8 cellular contexts compared by ENCODE assay signal in genomic region chr1:64471724-64472276, GRCh38. TPM values are rescaled to one million over a fixed set of nuclear protein-coding genes. Genes with fewer than 3 reads are reported as not detected.
DNase-seq lines count a peak whose midpoint lies in the region; ATAC-seq, FAIRE-seq and TF ChIP-seq lines count a peak whose summit lies in the region.

No MANE protein-coding gene starts in this region.

- ATAC-seq in HG02938 (IDR thresholded peaks at IDR 0.05; ENCODE audit: unreplicated experiment) (no peak), HG03159 (IDR thresholded peaks at IDR 0.05; ENCODE audit: unreplicated experiment) (no peak)

- peaks cover 5% of the 10 kb centered on the region for H3K27me3 ChIP-seq in fibroblast of lung (ENCODE audit: control insufficient read depth, insufficient read depth, low read length)
- no peaks in the 10 kb centered on the region for H3K27me3 ChIP-seq in prostate gland (replicated peaks; ENCODE audit: insufficient read depth)
- H3K27me3 ChIP-seq in small intestine (ENCODE audit: control insufficient read depth in 2 of 2, insufficient read depth in 2 of 2, low read length in 2 of 2), result no peaks in the 10 kb centered on the region

- no peak for FAIRE-seq in small intestine (lab: Jason Lieb, UNC)

- intact Hi-C loops in prostate gland (cut with DNase I), result loop anchor here (2.0 to 5.0 kb wide), 4 partner anchors 37 to 355 kb away; no protein-coding TSS in a partner anchor

- H3K27ac ChIP-seq in fibroblast of lung (ENCODE audit: insufficient read depth, low read length) (no peak overlapping the region), prostate gland (peak overlapping the region; percentile 81 to 82), small intestine (ENCODE audit: low read depth in 1 of 2, low read length in 1 of 2) (peak overlapping the region in 1 of 2 donors; percentile 3)

- no peaks in the 10 kb centered on the region for H4K20me1 ChIP-seq in fibroblast of lung (ENCODE audit: control insufficient read depth, extremely low read depth, insufficient read depth, low read length)

- peak overlapping the region; percentile 81 for H2AFZ ChIP-seq in fibroblast of lung (ENCODE audit: low read length)

- no peaks in the 10 kb centered on the region for H3K79me2 ChIP-seq in fibroblast of lung (ENCODE audit: control insufficient read depth, insufficient read depth, low read length)

- no peak for TF ChIP-seq CTCF in fibroblast of lung (conservative IDR thresholded peaks at IDR 0.05 in 1 of 2, IDR thresholded peaks at IDR 0.05 in 1 of 2; ENCODE audit: low read depth in 1 of 2, low read length in 2 of 2)
- TF ChIP-seq CTCF in prostate gland (IDR thresholded peaks at IDR 0.05), result no peak

- no peak for TF ChIP-seq POLR2A in prostate gland (IDR thresholded peaks at IDR 0.05)

- no peaks in the 10 kb centered on the region for H3K36me3 ChIP-seq in fibroblast of lung (ENCODE audit: control insufficient read depth, insufficient read depth, low read length)
- no peaks in the 10 kb centered on the region for H3K36me3 ChIP-seq in prostate gland
- no peaks in the 10 kb centered on the region for H3K36me3 ChIP-seq in small intestine (ENCODE audit: control insufficient read depth in 2 of 2, insufficient read depth in 2 of 2, low read length in 2 of 2)

- H3K9ac ChIP-seq in fibroblast of lung (ENCODE audit: insufficient read depth, low read length), result peak overlapping the region; percentile 58

- whole genome bisulfite sequencing in prostate gland, result 26% methylated on average over 14 of the region's 14 CpGs
- WGBS in small intestine, 3 donors, result 29 to 36% (median 32%) methylated on average over 14 of the region's 14 CpGs

- H3K9me3 ChIP-seq in fibroblast of lung (ENCODE audit: control insufficient read depth, insufficient read depth, low read depth, low read length), result no peaks in the 10 kb centered on the region
- H3K9me3 ChIP-seq in prostate gland, result no peaks in the 10 kb centered on the region
- H3K9me3 ChIP-seq in small intestine (ENCODE audit: control insufficient read depth, low read depth), result no peaks in the 10 kb centered on the region

- H3K4me3 ChIP-seq in fibroblast of lung (replicated peaks in 1 of 4; ENCODE audit: control extremely low read depth in 1 of 4, insufficient read depth in 1 of 4, low read depth in 3 of 4, low read length in 4 of 4), result peak overlapping the region; percentile 70 to 80 (median 75)
- H3K4me3 ChIP-seq in prostate gland, result peak overlapping the region; percentile 56 to 60
- peak overlapping the region in 1 of 2 donors; percentile 73 for H3K4me3 ChIP-seq in small intestine (ENCODE audit: low read depth in 1 of 2, low read length in 2 of 2)

- DNase-seq in EH (ENCODE audit: low read depth) (peak; percentile 59), RKO (ENCODE audit: low spot score) (peak; percentile 55), fibroblast of lung (ENCODE audit: low read depth in 2 of 2) (peak; percentile 24 to 42), prostate gland (ENCODE audit: low spot score) (no peak), small intestine (no peak)
- DNase-seq in effector CD8-positive, alpha-beta T cell (lab: John Stamatoyannopoulos, UW), result no peak

- H3K4me2 ChIP-seq in fibroblast of lung (ENCODE audit: extremely low read depth, insufficient read depth, low read length), result peak overlapping the region; percentile 88

- H3K4me1 ChIP-seq in fibroblast of lung (ENCODE audit: control insufficient read depth, extremely low read depth, insufficient read depth, low read length) (peaks cover 2% of the 10 kb centered on the region), prostate gland (replicated peaks) (no peaks in the 10 kb centered on the region), small intestine (ENCODE audit: control insufficient read depth in 2 of 2, insufficient read depth in 1 of 2, low read depth in 1 of 2, low read length in 1 of 2) (peaks cover 4 to 6% of the 10 kb centered on the region in 2 donors)

RNA-seq across cellular contexts. Expression of gene CACHD1, which starts 1.9 kb away (rescaled TPM):
- total RNA-seq in fibroblast of lung (4.6 and 5.4 TPM in 2 replicates), prostate gland (10 to 100 TPM; 10.8 to 14.4 TPM)
- polyA plus RNA-seq in fibroblast of lung (2.9 TPM in 2 replicates), small intestine (1 to 10 TPM in 2 of 3 donors, under 1 TPM in 1; 0.81 to 3.0 (median 1.6) TPM)
- 3.1 and 4.0 TPM in 2 replicates for polyA plus RNA-seq in fibroblast of lung (2012)
- polyA minus RNA-seq in fibroblast of lung (ENCODE audit: low replicate concordance), result 4.6 and 6.6 TPM in 2 replicates

Comparison
In these comparisons a context has a peak if more than half of its experiments do, and no peak if none do; other contexts are left out.
1. DNase-seq: peak in EH (single experiment), RKO (single experiment) and fibroblast of lung (2 of 2); none in prostate gland (single experiment), effector CD8-positive, alpha-beta T cell (single experiment) and small intestine (single experiment).